In the genomic region with DNA sequence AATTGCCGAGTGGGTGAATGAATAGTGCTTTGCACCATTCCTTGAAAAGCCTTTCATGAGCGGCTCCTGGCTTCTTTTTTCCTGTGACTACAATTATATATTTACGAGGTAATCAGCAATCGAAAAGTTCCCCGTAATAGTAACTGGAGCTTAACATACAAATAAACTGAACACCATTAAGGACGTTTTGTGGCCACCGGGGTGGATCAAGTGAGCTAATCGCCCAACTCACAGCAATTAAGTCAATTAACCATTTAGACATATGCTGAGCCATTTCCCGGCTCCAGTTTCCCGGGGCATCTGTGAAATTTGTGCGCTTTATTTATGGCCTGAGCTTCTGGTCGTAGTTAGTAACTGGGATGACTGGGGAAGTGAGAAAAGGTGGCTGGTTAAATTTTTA, we compare ENCODE assay signal across 21 cellular contexts.
A peak's percentile ranks its signal among the peaks of the same experiment; 100 is the strongest.
DNase-seq lines count a peak whose midpoint lies in the region; ATAC-seq and TF ChIP-seq lines count a peak whose summit lies in the region.
"Had no signal": no experiment of that assay in that cellular context is flagged by ENCODE, and none has a peak within 500 bp of the region (broad histone marks: within the 10 kb centered on the region; RNA-seq: fewer than 3 reads in every experiment).

No MANE protein-coding gene starts in this region.

- H3K4me3 ChIP-seq in tibial artery: no peak overlapping the region
- H3K4me3 ChIP-seq: BLaER1 treated with 17β-estradiol and CSF1 and Interleukin-3, amounts not matched to agents 10 nM and 100 nM; PC-9 had no signal

- no peaks in the 10 kb centered on the region for H3K36me3 ChIP-seq in tibial artery
- H3K36me3 ChIP-seq: BLaER1 treated with 17β-estradiol and CSF1 and Interleukin-3, amounts not matched to agents 10 nM and 100 nM had no signal

- H3K4me1 Mint-ChIP-seq in glutamatergic neuron (ENCODE audit: low read depth, unreplicated experiment): peaks cover 8% of the 10 kb centered on the region
- H3K4me1 Mint-ChIP-seq: CD4-positive, alpha-beta memory T cell had no signal

- peak overlapping the region; percentile 39 for H3K27ac Mint-ChIP-seq in glutamatergic neuron (ENCODE audit: unreplicated experiment)
- H3K27ac Mint-ChIP-seq: CD4-positive, alpha-beta memory T cell; T-helper 1 cell treated with Interleukin-12 subunit alpha and Interleukin-12 subunit beta and Interleukin-4 antibody, amounts not matched to agents 30 μg/mL and 1 μg/mL, for 36 hours had no signal

- peaks cover 0 to 16% (median 0%) of the 10 kb centered on the region in 4 donors for H3K4me1 ChIP-seq in tibial artery
- H3K4me1 ChIP-seq: Caco-2 had no signal

- no peaks in the 10 kb centered on the region for H3K27me3 ChIP-seq in tibial artery
- H3K27me3 ChIP-seq: BLaER1 treated with 17β-estradiol and CSF1 and Interleukin-3, amounts not matched to agents 10 nM and 100 nM had no signal

- intact Hi-C loops in tibial artery (cut with DNase I; ENCODE audit: low total_unique reads): no loop called here

- no peaks in the 10 kb centered on the region for H3K9me3 ChIP-seq in tibial artery
- H3K9me3 ChIP-seq: Caco-2 had no signal

- TF ChIP-seq CTCF in glutamatergic neuron (IDR thresholded peaks at IDR 0.05; ENCODE audit: partially characterized antibody, unreplicated experiment): no peak
- no peak for TF ChIP-seq CTCF in tibial artery (IDR thresholded peaks at IDR 0.05)

- no peak overlapping the region for H3K4me3 Mint-ChIP-seq in glutamatergic neuron (ENCODE audit: unreplicated experiment)
- H3K4me3 Mint-ChIP-seq: CD4-positive, alpha-beta memory T cell; T-helper 1 cell treated with Interleukin-12 subunit alpha and Interleukin-12 subunit beta and Interleukin-4 antibody, amounts not matched to agents 30 μg/mL and 1 μg/mL, for 36 hours had no signal

- ATAC-seq in GM21737 (IDR thresholded peaks at IDR 0.05; ENCODE audit: unreplicated experiment): no peak
- ATAC-seq: HCT116 had no signal

- DNase-seq in NCI-H1105 (lab: John Stamatoyannopoulos, UW): peak; percentile 33
- peak; percentile 48 for DNase-seq in NCI-H2171 (lab: John Stamatoyannopoulos, UW)
- peak; percentile 40 for DNase-seq in NCI-H748 treated with DMSO at 0.1 percent for 48 hours (lab: John Stamatoyannopoulos, UW)
- no peak for DNase-seq in glutamatergic neuron
- DNase-seq in activated T-cell treated with anti-CD3 and anti-CD28 coated beads, Interleukin-2, amount 50 U/mL, for 1 hour: no peak
- DNase-seq in tibial artery: no peak
- DNase-seq in activated naive CD4-positive, alpha-beta T cell (lab: John Stamatoyannopoulos, UW): no peak
- DNase-seq: ACHN; Caco-2; CD4-positive, alpha-beta memory T cell; DMS153; IMR-90; NCI-H2029; PC-9; RPMI8226; SHP77 had no signal

- H3K9me3 Mint-ChIP-seq in glutamatergic neuron (ENCODE audit: unreplicated experiment): peaks cover 2% of the 10 kb centered on the region
- H3K9me3 Mint-ChIP-seq: T-helper 1 cell treated with Interleukin-12 subunit alpha and Interleukin-12 subunit beta and Interleukin-4 antibody, amounts not matched to agents 30 μg/mL and 1 μg/mL, for 36 hours had no signal

- no peak overlapping the region for H3K27ac ChIP-seq in tibial artery
- H3K27ac ChIP-seq: BLaER1 treated with 17β-estradiol and CSF1 and Interleukin-3, amounts not matched to agents 10 nM and 100 nM; KMS-11; PC-9 had no signal

- no peaks in the 10 kb centered on the region for H3K27me3 Mint-ChIP-seq in glutamatergic neuron (ENCODE audit: unreplicated experiment)

- H3K36me3 Mint-ChIP-seq in glutamatergic neuron (ENCODE audit: unreplicated experiment): no peaks in the 10 kb centered on the region
- H3K36me3 Mint-ChIP-seq: CD4-positive, alpha-beta memory T cell had no signal

Comparison
In these comparisons a context has a peak if more than half of its experiments do, and no peak if none do; other contexts are left out.
1. DNase-seq: peak in NCI-H1105 (single experiment), NCI-H2171 (single experiment) and NCI-H748 treated with DMSO at 0.1 percent for 48 hours (single experiment); none in glutamatergic neuron (single experiment), activated T-cell treated with anti-CD3 and anti-CD28 coated beads, Interleukin-2, amount 50 U/mL, for 1 hour (single experiment), tibial artery (0 of 2) and activated naive CD4-positive, alpha-beta T cell (0 of 4).